ENCODE assay signal across 11 cellular contexts in genomic region chr9:752201-752600, GRCh38.
DNase-seq lines count a peak whose midpoint lies in the region; ATAC-seq, FAIRE-seq and TF ChIP-seq lines count a peak whose summit lies in the region.
"Had no signal": no experiment of that assay in that cellular context is flagged by ENCODE, and none has a peak within 500 bp of the region (broad histone marks: within the 10 kb centered on the region; RNA-seq: fewer than 3 reads in every experiment).

No MANE protein-coding gene starts in this region.

- CTCF ChIA-PET in AG04449 (lab: Yijun Ruan, JAX): interaction anchor here (0.8 to 1.7 kb wide), 8 partner anchors 9 to 139 kb away, joined by 3 to 7 read pairs (median 4); no protein-coding TSS in a partner anchor
- CTCF ChIA-PET in mammary epithelial cell (lab: Charles Lee; ENCODE audit: low non-redundant PET): no interaction called here

- H3K36me3 Mint-ChIP-seq in mesothelial cell of epicardium: peaks cover 15% of the 10 kb centered on the region

- no peak overlapping the region for H2AFZ ChIP-seq in mammary epithelial cell (ENCODE audit: low read depth, low read length)

- no peak for FAIRE-seq in pancreas (lab: Jason Lieb, UNC)

- H3K4me3 Mint-ChIP-seq in mesothelial cell of epicardium: no peak overlapping the region
- H3K4me3 Mint-ChIP-seq: activated naive CD8-positive, alpha-beta T cell treated with anti-CD3 and anti-CD28 coated beads, Interleukin-2, amount 10 ng/mL, durations not matched to agents 7 days and 5 days had no signal

- H3K4me3 ChIP-seq in AG04449 (ENCODE audit: low read depth, low read length): no peak overlapping the region
- no peak overlapping the region for H3K4me3 ChIP-seq in mammary epithelial cell (replicated peaks in 1 of 3; ENCODE audit: insufficient read depth in 1 of 3, low read depth in 2 of 3, low read length in 3 of 3)
- no peak overlapping the region for H3K4me3 ChIP-seq in pancreas

- no peaks in the 10 kb centered on the region for H3K27me3 Mint-ChIP-seq in mesothelial cell of epicardium (ENCODE audit: low read depth)

- H3K9me3 Mint-ChIP-seq in mesothelial cell of epicardium: no peaks in the 10 kb centered on the region
- H3K9me3 Mint-ChIP-seq: activated naive CD8-positive, alpha-beta T cell treated with anti-CD3 and anti-CD28 coated beads, Interleukin-2, amount 10 ng/mL, durations not matched to agents 7 days and 5 days had no signal

- H3K9ac ChIP-seq in mammary epithelial cell (ENCODE audit: insufficient read depth, low read length): peak overlapping the region; percentile 63

- BruUV-seq in mammary epithelial cell (replicated peaks; lab: Mats Ljungman, UMichigan): no TSS peak

- dilution Hi-C loops in mammary epithelial cell (cut with HindIII; ENCODE audit: low sequenced_read_pairs): no loop called here

- peak overlapping the region; percentile 92 for H3K27ac Mint-ChIP-seq in mesothelial cell of epicardium
- H3K27ac Mint-ChIP-seq: activated naive CD8-positive, alpha-beta T cell treated with anti-CD3 and anti-CD28 coated beads, Interleukin-2, amount 10 ng/mL, durations not matched to agents 7 days and 5 days had no signal

- H3K79me2 ChIP-seq in mammary epithelial cell (ENCODE audit: insufficient read depth, low read length): no peaks in the 10 kb centered on the region

- no peaks in the 10 kb centered on the region for H3K36me3 ChIP-seq in KOPT-K1 (ENCODE audit: insufficient read depth, low read length)
- H3K36me3 ChIP-seq in mammary epithelial cell (ENCODE audit: insufficient read depth, low read length): peaks cover 4% of the 10 kb centered on the region
- H3K36me3 ChIP-seq in pancreas: no peaks in the 10 kb centered on the region

- H3K9me3 ChIP-seq in KOPT-K1 (ENCODE audit: insufficient read depth, low read length, poor library complexity, severe bottlenecking) (no peaks in the 10 kb centered on the region), mammary epithelial cell (replicated peaks; ENCODE audit: insufficient read depth, low read length) (no peaks in the 10 kb centered on the region), pancreas (no peaks in the 10 kb centered on the region)

- peaks cover 22% of the 10 kb centered on the region for H3K4me1 Mint-ChIP-seq in mesothelial cell of epicardium

- TF ChIP-seq CTCF in AG04449 (IDR thresholded peaks at IDR 0.05; ENCODE audit: insufficient read depth, low read length, missing control alignments) (no peak), mammary epithelial cell (conservative IDR thresholded peaks at IDR 0.05 in 1 of 2, IDR thresholded peaks at IDR 0.05 in 1 of 2; ENCODE audit: extremely low read depth in 1 of 2, insufficient read depth in 1 of 2, low read depth in 1 of 2, low read length in 2 of 2) (no peak), mesothelial cell of epicardium (IDR thresholded peaks at IDR 0.05; ENCODE audit: unreplicated experiment) (no peak), pancreas (IDR thresholded peaks at IDR 0.05) (no peak)

- POLR2A ChIA-PET in AG04449 (lab: Yijun Ruan, JAX): interaction anchor here (0.7 to 1.2 kb wide), 3 partner anchors 14 to 57 kb away, joined by 3 to 5 read pairs (median 4); no protein-coding TSS in a partner anchor

- intact Hi-C loops in mammary epithelial cell (cut with micrococcal nuclease): loop anchor here (2.0 to 10.0 kb wide), 6 partner anchors 13 to 247 kb away; partner anchors contain the start of gene KANK1
- intact Hi-C loops in pancreas (cut with DNase I): no loop called here

- peak overlapping the region; percentile 46 for H3K4me2 ChIP-seq in mammary epithelial cell (ENCODE audit: insufficient read depth, low read depth, low read length)

- ATAC-seq in pancreas: no peak

- peak overlapping the region; percentile 89 for H3K27ac ChIP-seq in KOPT-K1 (ENCODE audit: low read depth, low read length, poor library complexity, severe bottlenecking)
- peak overlapping the region; percentile 92 for H3K27ac ChIP-seq in mammary epithelial cell (ENCODE audit: insufficient read depth, low read depth, low read length)
- H3K27ac ChIP-seq in pancreas: no peak overlapping the region

- DNase-seq in AG04449 (ENCODE audit: low read depth, low spot score): peak; percentile 84
- peak; percentile 93 for DNase-seq in mammary epithelial cell
- DNase-seq in mesothelial cell of epicardium (ENCODE audit: low spot score in 2 of 2, unreplicated experiment in 2 of 2): no peak
- no peak for DNase-seq in NCI-H526 (lab: John Stamatoyannopoulos, UW)
- DNase-seq in HuH-7.5 (ENCODE audit: low spot score): no peak
- no peak for DNase-seq in pancreas
- DNase-seq in NCI-H748 treated with DMSO at 0.1 percent for 48 hours (lab: John Stamatoyannopoulos, UW): no peak
- DNase-seq: activated naive CD8-positive, alpha-beta T cell treated with anti-CD3 and anti-CD28 coated beads, Interleukin-2, amount 10 ng/mL, durations not matched to agents 7 days and 5 days; left cardiac atrium; NCI-H1436 treated with DMSO at 0.1 percent for 48 hours had no signal

- H4K20me1 ChIP-seq in mammary epithelial cell (ENCODE audit: insufficient read depth, low read length): no peaks in the 10 kb centered on the region

- H3K27me3 ChIP-seq in mammary epithelial cell (ENCODE audit: insufficient read depth, low read length) (no peaks in the 10 kb centered on the region), pancreas (no peaks in the 10 kb centered on the region)

- 11% methylated on average over 4 of the region's 5 CpGs for WGBS in mammary epithelial cell (ENCODE audit: low coverage, missing lambda C conversion rate)
- WGBS in pancreas, 2 donors: 87 to 94% methylated on average over 5 of the region's 5 CpGs

- in situ Hi-C loops in mammary epithelial cell (cut with MboI; ENCODE audit: low sequenced_read_pairs in 2 of 2): no loop called here

- peaks cover 65% of the 10 kb centered on the region for H3K4me1 ChIP-seq in mammary epithelial cell (ENCODE audit: insufficient read depth, low read length)
- peaks cover under 1 to 6% (median 3%) of the 10 kb centered on the region in 3 donors for H3K4me1 ChIP-seq in pancreas

Comparison
In these comparisons a context has a peak if more than half of its experiments do, and no peak if none do; other contexts are left out.
1. DNase-seq: peak in AG04449 (single experiment) and mammary epithelial cell (single experiment); none in mesothelial cell of epicardium (0 of 2), NCI-H526 (0 of 2), HuH-7.5 (single experiment), pancreas (0 of 6) and NCI-H748 treated with DMSO at 0.1 percent for 48 hours (single experiment).
2. H3K27ac ChIP-seq: peak in KOPT-K1 (single experiment) and mammary epithelial cell (single experiment); none in pancreas (0 of 4).